Comparison of ENCODE assay signal across 8 cellular contexts in genomic region chr2:64819774-64820688, GRCh38.
DNase-seq lines count a peak whose midpoint lies in the region; TF ChIP-seq lines count a peak whose summit lies in the region.

No MANE protein-coding gene starts in this region.

- no peaks in the 10 kb centered on the region for H4K20me1 ChIP-seq in GM23248 (ENCODE audit: insufficient read depth)
- H4K20me1 ChIP-seq in OCI-LY3 (ENCODE audit: insufficient read depth, low read length), result no peaks in the 10 kb centered on the region

- TF ChIP-seq POLR2A in esophagus muscularis mucosa (IDR thresholded peaks at IDR 0.05; ENCODE audit: low read depth), result no peak

- H3K4me1 ChIP-seq in GM23248 (ENCODE audit: insufficient read depth) (peaks cover 7% of the 10 kb centered on the region; the same call in 1 of the 2 replicates), OCI-LY3 (ENCODE audit: low read length) (peaks cover 39% of the 10 kb centered on the region), esophagus muscularis mucosa (no peaks in the 10 kb centered on the region)

- peak; percentile 47 for DNase-seq in GM13976 (ENCODE audit: low spot score)
- peak; percentile 51 for DNase-seq in GM23248
- DNase-seq in activated naive CD8-positive, alpha-beta T cell treated with anti-CD3 and anti-CD28 coated beads, Interleukin-2, amount 50 U/mL, for 16 hours (ENCODE audit: low read depth, low spot score), result peak; percentile 18
- peak; percentile 25 to 39 for DNase-seq in stimulated activated CD8-positive, alpha-beta memory T cell treated with anti-CD3 and anti-CD28 coated beads, Interleukin-15, amount 100 ng/mL, for 48 hours (ENCODE audit: low read depth in 2 of 2)
- DNase-seq in RKO (ENCODE audit: low spot score), result no peak
- no peak for DNase-seq in SW480 (ENCODE audit: low spot score)
- DNase-seq in esophagus muscularis mucosa (ENCODE audit: extremely low spot score), result no peak

- no peak for TF ChIP-seq EP300 in esophagus muscularis mucosa (IDR thresholded peaks at IDR 0.05)

- H3K79me2 ChIP-seq in GM23248 (ENCODE audit: insufficient read depth), result no peaks in the 10 kb centered on the region
- no peaks in the 10 kb centered on the region for H3K79me2 ChIP-seq in OCI-LY3 (ENCODE audit: low read length)

- H3K9me3 ChIP-seq in GM23248 (ENCODE audit: low read depth), result no peaks in the 10 kb centered on the region
- no peaks in the 10 kb centered on the region for H3K9me3 ChIP-seq in OCI-LY3 (ENCODE audit: insufficient read depth, low read length)
- no peaks in the 10 kb centered on the region for H3K9me3 ChIP-seq in esophagus muscularis mucosa

- H3K4me3 ChIP-seq in GM23248, result no peak overlapping the region
- H3K4me3 ChIP-seq in OCI-LY3 (ENCODE audit: low read length), result peak overlapping the region; percentile 61
- H3K4me3 ChIP-seq in esophagus muscularis mucosa, result no peak overlapping the region

- H2AFZ ChIP-seq in GM23248 (peak overlapping the region; percentile 71), OCI-LY3 (ENCODE audit: low read depth, low read length) (no peak overlapping the region)

- H3K9ac ChIP-seq in GM23248, result no peak overlapping the region
- H3K9ac ChIP-seq in OCI-LY3 (ENCODE audit: low read length), result peak overlapping the region; percentile 44

- 59 to 60% methylated on average over 11 of the region's 11 CpGs for WGBS in GM23248 (ENCODE audit: low coverage in 1 of 2, low lambda C conversion rate in 2 of 2, missing lambda C conversion rate in 2 of 2), 2 experiments
- WGBS in esophagus muscularis mucosa, result 81% methylated on average over 11 of the region's 11 CpGs

- H3F3A ChIP-seq in GM23248 (ENCODE audit: insufficient read depth), result no peaks in the 10 kb centered on the region

- H3K36me3 ChIP-seq in GM23248 (ENCODE audit: low read depth) (no peaks in the 10 kb centered on the region), OCI-LY3 (replicated peaks; ENCODE audit: low read depth, low read length) (no peaks in the 10 kb centered on the region), esophagus muscularis mucosa (no peaks in the 10 kb centered on the region)

- intact Hi-C loops in esophagus muscularis mucosa (cut with DNase I), result no loop called here

- H3K9me2 ChIP-seq in GM23248 (ENCODE audit: insufficient read depth), result no peaks in the 10 kb centered on the region

- TF ChIP-seq CTCF in GM13976 (IDR thresholded peaks at IDR 0.05; ENCODE audit: borderline replicate concordance, control extremely low read depth, extremely low read depth, insufficient read depth, missing control alignments) (no peak), OCI-LY3 (IDR thresholded peaks at IDR 0.05; ENCODE audit: low read depth, low read length) (no peak), esophagus muscularis mucosa (IDR thresholded peaks at IDR 0.05) (no peak)

- no peaks in the 10 kb centered on the region for H3K27me3 ChIP-seq in GM23248 (replicated peaks; ENCODE audit: insufficient read depth)
- H3K27me3 ChIP-seq in OCI-LY3 (ENCODE audit: low read depth, low read length), result no peaks in the 10 kb centered on the region
- H3K27me3 ChIP-seq in esophagus muscularis mucosa, result no peaks in the 10 kb centered on the region

- H3K27ac ChIP-seq in GM23248, result 0 out of 2 replicates have a peak overlapping the region, but pooled peaks have one; percentile 2
- peak overlapping the region; percentile 88 for H3K27ac ChIP-seq in OCI-LY3 (ENCODE audit: low read length)
- no peak overlapping the region for H3K27ac ChIP-seq in esophagus muscularis mucosa (replicated peaks in 1 of 4)

- in situ Hi-C loops in GM13976 (cut with MboI; ENCODE audit: low sequenced_read_pairs, unreplicated experiment), result no loop called here
- in situ Hi-C loops in GM23248 (cut with MboI), result no loop called here

- H3K4me2 ChIP-seq in GM23248 (ENCODE audit: unreplicated experiment) (peak overlapping the region; percentile 15), OCI-LY3 (ENCODE audit: low read length) (peak overlapping the region; percentile 86)

Comparison
In these comparisons a context has a peak if more than half of its experiments do, and no peak if none do; other contexts are left out.
1. DNase-seq: peak in GM13976 (single experiment), GM23248 (single experiment), activated naive CD8-positive, alpha-beta T cell treated with anti-CD3 and anti-CD28 coated beads, Interleukin-2, amount 50 U/mL, for 16 hours (single experiment) and stimulated activated CD8-positive, alpha-beta memory T cell treated with anti-CD3 and anti-CD28 coated beads, Interleukin-15, amount 100 ng/mL, for 48 hours (2 of 2); none in RKO (single experiment), SW480 (single experiment) and esophagus muscularis mucosa (single experiment).
2. H3K27ac ChIP-seq: peak in GM23248 (single experiment) and OCI-LY3 (single experiment); none in esophagus muscularis mucosa (0 of 4).